Comparison of ENCODE assay signal across 13 cellular contexts in genomic region chr3:8442993-8443670, GRCh38. TPM values are rescaled to one million over a fixed set of nuclear protein-coding genes. Genes with fewer than 3 reads are reported as not detected.
DNase-seq lines count a peak whose midpoint lies in the region; ATAC-seq and TF ChIP-seq lines count a peak whose summit lies in the region.
"Had no signal": no experiment of that assay in that cellular context is flagged by ENCODE, and none has a peak within 500 bp of the region (broad histone marks: within the 10 kb centered on the region; RNA-seq: fewer than 3 reads in every experiment).

No MANE protein-coding gene starts in this region.

- ATAC-seq in Right ventricle myocardium superior (ENCODE audit: poor library complexity) (peak; percentile 8), left cardiac atrium (no peak), lower lobe of right lung (no peak), HG03039 (IDR thresholded peaks at IDR 0.05; ENCODE audit: unreplicated experiment) (no peak)

- H3K4me1 ChIP-seq in lower lobe of right lung (peaks cover 33% of the 10 kb centered on the region), tibial artery (peaks cover 8 to 46% (median 37%) of the 10 kb centered on the region in 4 donors)
- H3K4me1 ChIP-seq: foreskin keratinocyte had no signal

- H3K9me3 ChIP-seq in lower lobe of right lung: no peaks in the 10 kb centered on the region
- no peaks in the 10 kb centered on the region for H3K9me3 ChIP-seq in tibial artery
- H3K9me3 ChIP-seq: Caco-2 had no signal

- H3K36me3 ChIP-seq in lower lobe of right lung (no peaks in the 10 kb centered on the region), tibial artery (no peaks in the 10 kb centered on the region)

- intact Hi-C loops in Right ventricle myocardium superior (cut with DNase I): loop anchor here (1.0 to 5.0 kb wide), 2 partner anchors 164 to 179 kb away; no protein-coding TSS in a partner anchor
- intact Hi-C loops in left cardiac atrium (cut with DNase I): loop anchor here (1.0 to 5.0 kb wide), 3 partner anchors 164 to 179 kb away; no protein-coding TSS in a partner anchor
- intact Hi-C loops in lower lobe of right lung (cut with DNase I): no loop called here
- intact Hi-C loops in tibial artery (cut with DNase I; ENCODE audit: low total_unique reads): loop anchor here (2.0 to 5.0 kb wide), 3 partner anchors 36 to 179 kb away; no protein-coding TSS in a partner anchor

- H3K27me3 ChIP-seq in lower lobe of right lung (ENCODE audit: low read depth) (no peaks in the 10 kb centered on the region), tibial artery (no peaks in the 10 kb centered on the region)
- H3K27me3 ChIP-seq: dorsolateral prefrontal cortex, foreskin keratinocyte had no signal

- DNase-seq in Right ventricle myocardium superior (no peak), left cardiac atrium (no peak), caudate nucleus (lab: John Stamatoyannopoulos, UW) (no peak), lower lobe of right lung (no peak), tibial artery (no peak), DMS114 treated with DMSO at 0.1 percent for 48 hours (lab: John Stamatoyannopoulos, UW; ENCODE audit: unreplicated experiment) (no peak), NCI-H1694 treated with DMSO at 0.1 percent for 48 hours (lab: John Stamatoyannopoulos, UW) (no peak)
- DNase-seq: Caco-2, dorsolateral prefrontal cortex, foreskin keratinocyte, kidney, NCI-H524 had no signal

- TF ChIP-seq CTCF in lower lobe of right lung (IDR thresholded peaks at IDR 0.05) (no peak), tibial artery (IDR thresholded peaks at IDR 0.05) (no peak)

- H3K27ac ChIP-seq in caudate nucleus (ENCODE audit: low read depth, low read length): peak overlapping the region; percentile 33
- peak overlapping the region; percentile 80 for H3K27ac ChIP-seq in lower lobe of right lung
- H3K27ac ChIP-seq in tibial artery: peak overlapping the region; percentile 73 to 86
- H3K27ac ChIP-seq: foreskin keratinocyte had no signal

- H3K4me3 ChIP-seq in lower lobe of right lung (no peak overlapping the region), tibial artery (no peak overlapping the region)

RNA-seq across cellular contexts. Expression of gene LMCD1, which starts 58.5 kb away (rescaled TPM):
- total RNA-seq in Right ventricle myocardium superior (49.6 TPM), left cardiac atrium (10 to 100 TPM; 52.9 to 63.7 TPM), lower lobe of right lung (93.6 TPM)
